11 cellular contexts compared by ENCODE assay signal in genomic region chr11:125404136-125404810, GRCh38.
A peak's percentile ranks its signal among the peaks of the same experiment; 100 is the strongest.
DNase-seq lines count a peak whose midpoint lies in the region; TF ChIP-seq lines count a peak whose summit lies in the region.
"Had no signal": no experiment of that assay in that cellular context is flagged by ENCODE, and none has a peak within 500 bp of the region (broad histone marks: within the 10 kb centered on the region; RNA-seq: fewer than 3 reads in every experiment).

No MANE protein-coding gene starts in this region.

- H4K12ac ChIP-seq in trophoblast cell (ENCODE audit: low read depth, low read length), result no peak overlapping the region

- peak overlapping the region; percentile 24 for H2AFZ ChIP-seq in fibroblast of lung (ENCODE audit: low read length)
- no peak overlapping the region for H2AFZ ChIP-seq in trophoblast cell (ENCODE audit: insufficient read depth, low read length, poor library complexity)

- peak overlapping the region; percentile 11 for H2BK120ac ChIP-seq in trophoblast cell (ENCODE audit: insufficient read depth, low read length, poor library complexity)

- peak; percentile 21 for DNase-seq in G401 (ENCODE audit: low spot score)
- DNase-seq in NCI-H2171 treated with DMSO at 0.1 percent for 48 hours (lab: John Stamatoyannopoulos, UW), result peak; percentile 67
- no peak for DNase-seq in fibroblast of lung (ENCODE audit: low read depth in 2 of 2)
- no peak for DNase-seq in trophoblast cell
- no peak for DNase-seq in vagina (ENCODE audit: extremely low spot score in 2 of 2)
- DNase-seq in cortex of kidney (lab: John Stamatoyannopoulos, UW), result no peak
- no peak for DNase-seq in midbrain (lab: John Stamatoyannopoulos, UW)
- no peak for DNase-seq in H7
- DNase-seq: NCI-H187 treated with DMSO at 0.1 percent for 48 hours had no signal

- H4K91ac ChIP-seq in trophoblast cell (ENCODE audit: low read depth, low read length), result no peak overlapping the region

- TF ChIP-seq CTCF in fibroblast of lung (conservative IDR thresholded peaks at IDR 0.05 in 1 of 2, IDR thresholded peaks at IDR 0.05 in 1 of 2; ENCODE audit: low read depth in 1 of 2, low read length in 2 of 2) (no peak), vagina (IDR thresholded peaks at IDR 0.05) (no peak)

- TF ChIP-seq POLR2A in vagina (IDR thresholded peaks at IDR 0.05), result no peak

- intact Hi-C loops in vagina (cut with DNase I), result loop anchor here (10.0 kb wide), 1 partner anchor 319 kb away; no protein-coding TSS in a partner anchor

- no peak overlapping the region for H3K14ac ChIP-seq in trophoblast cell (ENCODE audit: low read length)

- no CpG with 5 or more reads among the region's 15 CpGs for WGBS in trophoblast cell (ENCODE audit: extremely low coverage, insufficient coverage, insufficient read length)

- no peak overlapping the region for H2BK5ac ChIP-seq in trophoblast cell (ENCODE audit: low read depth, low read length, poor library complexity)

- no peaks in the 10 kb centered on the region for H3K9me3 ChIP-seq in fibroblast of lung (ENCODE audit: control insufficient read depth, insufficient read depth, low read depth, low read length)
- no peaks in the 10 kb centered on the region for H3K9me3 ChIP-seq in trophoblast cell (ENCODE audit: insufficient read depth, low read depth, low read length)
- no peaks in the 10 kb centered on the region for H3K9me3 ChIP-seq in vagina
- H3K9me3 ChIP-seq: neutrophil had no signal

- in situ Hi-C loops in G401 (cut with HindIII; ENCODE audit: low sequenced_read_pairs), result no loop called here

- H3K4ac ChIP-seq in trophoblast cell (ENCODE audit: low read depth, low read length), result no peak overlapping the region

- H3K27me3 ChIP-seq in fibroblast of lung (ENCODE audit: control insufficient read depth, insufficient read depth, low read length), result peaks cover 2% of the 10 kb centered on the region
- H3K27me3 ChIP-seq in trophoblast cell (ENCODE audit: insufficient read depth, low read length), result no peaks in the 10 kb centered on the region
- H3K27me3 ChIP-seq in vagina, result no peaks in the 10 kb centered on the region
- peaks cover 4% of the 10 kb centered on the region for H3K27me3 ChIP-seq in H7 (ENCODE audit: control insufficient read depth, insufficient read depth, low read length)

- no peaks in the 10 kb centered on the region for H3K79me2 ChIP-seq in fibroblast of lung (ENCODE audit: control insufficient read depth, insufficient read depth, low read length)
- H3K79me2 ChIP-seq in trophoblast cell (ENCODE audit: control insufficient read depth, insufficient read depth, low read length, poor library complexity), result no peaks in the 10 kb centered on the region

- H3K4me3 ChIP-seq in fibroblast of lung (replicated peaks in 1 of 4; ENCODE audit: control extremely low read depth in 1 of 4, insufficient read depth in 1 of 4, low read depth in 3 of 4, low read length in 4 of 4) (no peak overlapping the region), trophoblast cell (ENCODE audit: low read depth, low read length) (no peak overlapping the region), vagina (no peak overlapping the region), H7 (ENCODE audit: insufficient read depth, low read depth, low read length) (no peak overlapping the region)

- no peak overlapping the region for H3K27ac ChIP-seq in fibroblast of lung (ENCODE audit: insufficient read depth, low read length)
- no peak overlapping the region for H3K27ac ChIP-seq in trophoblast cell (ENCODE audit: low read depth, low read length)
- H3K27ac ChIP-seq in vagina, result no peak overlapping the region
- H3K27ac ChIP-seq: C4-2B, neutrophil had no signal

- H4K8ac ChIP-seq in trophoblast cell (ENCODE audit: low read depth, low read length), result peak overlapping the region; percentile 58

- H3K36me3 ChIP-seq in fibroblast of lung (ENCODE audit: control insufficient read depth, insufficient read depth, low read length) (no peaks in the 10 kb centered on the region), trophoblast cell (ENCODE audit: control insufficient read depth in 1 of 2, insufficient read depth in 2 of 2, low read length in 2 of 2) (no peaks in the 10 kb centered on the region), vagina (no peaks in the 10 kb centered on the region), H7 (replicated peaks; ENCODE audit: control insufficient read depth, insufficient read depth, low read length) (no peaks in the 10 kb centered on the region)
- H3K36me3 ChIP-seq: neutrophil had no signal

- H3K18ac ChIP-seq in trophoblast cell (ENCODE audit: low read length), result no peak overlapping the region

- H3K9ac ChIP-seq in fibroblast of lung (ENCODE audit: insufficient read depth, low read length) (no peak overlapping the region), trophoblast cell (ENCODE audit: low read length) (no peak overlapping the region)

- H2AK5ac ChIP-seq in trophoblast cell (ENCODE audit: low read length), result peak overlapping the region; percentile 12

- H3K79me1 ChIP-seq in trophoblast cell (ENCODE audit: low read length), result peaks cover 3% of the 10 kb centered on the region

- H2BK12ac ChIP-seq in trophoblast cell (ENCODE audit: low read length), result peak overlapping the region; percentile 40

- H3K4me2 ChIP-seq in fibroblast of lung (ENCODE audit: extremely low read depth, insufficient read depth, low read length) (no peak overlapping the region), trophoblast cell (ENCODE audit: low read length) (peak overlapping the region; percentile 13)

- H3K23ac ChIP-seq in trophoblast cell (ENCODE audit: low read length), result peak overlapping the region; percentile 28

- H4K20me1 ChIP-seq in fibroblast of lung (ENCODE audit: control insufficient read depth, extremely low read depth, insufficient read depth, low read length), result no peaks in the 10 kb centered on the region

- H3K4me1 ChIP-seq in fibroblast of lung (ENCODE audit: control insufficient read depth, extremely low read depth, insufficient read depth, low read length) (peaks cover 12% of the 10 kb centered on the region), trophoblast cell (ENCODE audit: control insufficient read depth in 1 of 2, insufficient read depth in 2 of 2, low read length in 2 of 2) (peaks cover 5% of the 10 kb centered on the region in 2 experiments), vagina (peaks cover 8% of the 10 kb centered on the region)

Comparison
In these comparisons a context has a peak if more than half of its experiments do, and no peak if none do; other contexts are left out.
1. DNase-seq: peak in G401 (single experiment) and NCI-H2171 treated with DMSO at 0.1 percent for 48 hours (single experiment); none in fibroblast of lung (0 of 2), trophoblast cell (0 of 2), vagina (0 of 2), cortex of kidney (single experiment), midbrain (single experiment) and H7 (single experiment).